ENCODE assay signal across 8 cellular contexts in the genomic region with DNA sequence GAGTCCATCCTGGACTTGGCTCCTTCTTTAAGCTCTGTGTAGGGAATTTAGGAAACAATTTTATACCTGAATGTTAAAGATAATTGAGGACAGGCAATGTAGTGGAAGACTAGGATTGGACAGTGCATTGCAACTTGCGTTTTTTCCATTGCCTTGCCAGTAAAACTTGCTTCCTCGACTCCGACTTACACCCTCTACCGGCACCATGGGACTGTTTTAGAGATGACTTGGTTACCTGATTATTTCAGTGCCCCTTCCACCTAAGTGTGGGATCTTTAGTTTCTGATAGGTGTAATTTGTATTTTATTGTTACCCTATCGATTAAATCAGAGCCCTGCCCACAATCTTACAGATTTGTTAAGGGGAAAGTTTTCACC. TPM values are rescaled to one million over a fixed set of nuclear protein-coding genes. Genes with fewer than 3 reads are reported as not detected.
DNase-seq lines count a peak whose midpoint lies in the region; ATAC-seq and TF ChIP-seq lines count a peak whose summit lies in the region.

No MANE protein-coding gene starts in this region.

- H3K9me3 ChIP-seq in left lung = no peaks in the 10 kb centered on the region

- H3K27ac ChIP-seq in left lung = no peak overlapping the region
- H3K27ac ChIP-seq in urinary bladder (ENCODE audit: low read depth) = no peak overlapping the region

- TF ChIP-seq CTCF in astrocyte of the spinal cord (IDR thresholded peaks at IDR 0.05; ENCODE audit: low read depth, low read length) (peak; percentile 33), left lung (IDR thresholded peaks at IDR 0.05) (no peak)

- H3K9me3 Mint-ChIP-seq in activated T-cell treated with anti-CD3 and anti-CD28 coated beads, Interleukin-2, amount 50 U/mL, for 72 hours = no peaks in the 10 kb centered on the region

- ATAC-seq in activated T-cell treated with anti-CD3 and anti-CD28 coated beads, Interleukin-2, amount 50 U/mL, for 72 hours (replicated peaks in 1 of 2) = no peak
- ATAC-seq in left lung (peak; percentile 18), HG02938 (IDR thresholded peaks at IDR 0.05; ENCODE audit: unreplicated experiment) (no peak)

- in situ Hi-C loops in astrocyte of the spinal cord (cut with HindIII; ENCODE audit: low sequenced_read_pairs) = no loop called here

- H3K4me3 Mint-ChIP-seq in activated T-cell treated with anti-CD3 and anti-CD28 coated beads, Interleukin-2, amount 50 U/mL, for 72 hours = peak overlapping the region; percentile 88 to 89

- no peaks in the 10 kb centered on the region for H3K36me3 Mint-ChIP-seq in activated T-cell treated with anti-CD3 and anti-CD28 coated beads, Interleukin-2, amount 50 U/mL, for 72 hours (ENCODE audit: insufficient read depth in 2 of 2)

- H3K27ac Mint-ChIP-seq in activated T-cell treated with anti-CD3 and anti-CD28 coated beads, Interleukin-2, amount 50 U/mL, for 72 hours = peak overlapping the region; percentile 85

- no peaks in the 10 kb centered on the region for H3K27me3 ChIP-seq in left lung

- peaks cover 30% of the 10 kb centered on the region for H3K4me1 Mint-ChIP-seq in activated T-cell treated with anti-CD3 and anti-CD28 coated beads, Interleukin-2, amount 50 U/mL, for 72 hours (ENCODE audit: low read depth)

- intact Hi-C loops in left lung (cut with DNase I) = no loop called here

- H3K36me3 ChIP-seq in left lung = no peaks in the 10 kb centered on the region
- H3K36me3 ChIP-seq in urinary bladder (ENCODE audit: insufficient read depth) = no peaks in the 10 kb centered on the region

- peak in 1 of 2 donors; percentile 7 for DNase-seq in activated T-cell treated with anti-CD3 and anti-CD28 coated beads, Interleukin-2, amount 50 U/mL, for 72 hours
- no peak for DNase-seq in activated T-cell treated with anti-CD3 and anti-CD28 coated beads, Interleukin-2, amount 50 U/mL, for 48 hours
- DNase-seq in NAMALWA (ENCODE audit: low spot score) = peak; percentile 55
- DNase-seq in astrocyte of the spinal cord (ENCODE audit: low read depth, low spot score) = peak; percentile 27
- no peak for DNase-seq in left lung
- DNase-seq in HPDE6-E6E7 (ENCODE audit: extremely low spot score) = no peak

- peaks cover 0 to 4% of the 10 kb centered on the region in 2 donors for H3K4me1 ChIP-seq in left lung
- H3K4me1 ChIP-seq in urinary bladder (ENCODE audit: insufficient read depth) = no peaks in the 10 kb centered on the region

- peak overlapping the region; percentile 81 for H3K4me3 ChIP-seq in astrocyte of the spinal cord (ENCODE audit: low read depth, low read length)
- peak overlapping the region in 1 of 2 donors; percentile 59 for H3K4me3 ChIP-seq in left lung
- H3K4me3 ChIP-seq in urinary bladder (ENCODE audit: low read depth, low read length) = peak overlapping the region; percentile 58

- WGBS in urinary bladder = 1% methylated on average over 5 of the region's 5 CpGs

- H3K27me3 Mint-ChIP-seq in activated T-cell treated with anti-CD3 and anti-CD28 coated beads, Interleukin-2, amount 50 U/mL, for 72 hours (ENCODE audit: low read depth) = peaks cover 30% of the 10 kb centered on the region

RNA-seq across cellular contexts. Expression of a gene that starts 1.2 kb away (rescaled TPM):
- 10 to 100 TPM; 85.2 to 88.2 TPM for total RNA-seq in activated T-cell treated with anti-CD3 and anti-CD28 coated beads, Interleukin-2, amount 50 U/mL, for 72 hours
- total RNA-seq in left lung (10 to 100 TPM; 29.4 to 36.2 TPM), urinary bladder (22.9 TPM)
- 35.7 TPM for polyA plus RNA-seq in urinary bladder

Comparison
In these comparisons a context has a peak if more than half of its experiments do, and no peak if none do; other contexts are left out.
1. DNase-seq: peak in NAMALWA (single experiment) and astrocyte of the spinal cord (single experiment); none in activated T-cell treated with anti-CD3 and anti-CD28 coated beads, Interleukin-2, amount 50 U/mL, for 48 hours (0 of 2), left lung (0 of 2) and HPDE6-E6E7 (single experiment).